In genomic region chr4:83124079-83124780, GRCh38 we compare ENCODE assay signal across 11 cellular contexts. TPM values are rescaled to one million over a fixed set of nuclear protein-coding genes. Genes with fewer than 3 reads are reported as not detected.
DNase-seq lines count a peak whose midpoint lies in the region; ATAC-seq and TF ChIP-seq lines count a peak whose summit lies in the region.
"Had no signal": no experiment of that assay in that cellular context is flagged by ENCODE, and none has a peak within 500 bp of the region (broad histone marks: within the 10 kb centered on the region; RNA-seq: fewer than 3 reads in every experiment).

No MANE protein-coding gene starts in this region.

- peak; percentile 35 to 51 for DNase-seq in SJSA1 (ENCODE audit: low read depth in 1 of 2, low spot score in 2 of 2)
- no peak for DNase-seq in natural killer cell
- no peak for DNase-seq in T1000 (lab: John Stamatoyannopoulos, UW)
- DNase-seq in AG08395 (ENCODE audit: low spot score), result no peak
- DNase-seq in PC-9, result no peak
- DNase-seq: effector memory CD4-positive, alpha-beta T cell; islet precursor cell; NCI-H226 had no signal

- H3K4me3 Mint-ChIP-seq in natural killer cell, result peak overlapping the region; percentile 66

- H3K27ac ChIP-seq in SJSA1 (no peak overlapping the region), PC-9 (no peak overlapping the region)

- no TSS peak for BruUV-seq in PC-9 (replicated peaks; lab: Mats Ljungman, UMichigan)

- ATAC-seq in GM18868 (IDR thresholded peaks at IDR 0.05; ENCODE audit: unreplicated experiment) (peak; percentile 79), HG02981 (IDR thresholded peaks at IDR 0.05; ENCODE audit: unreplicated experiment) (peak; percentile 74), natural killer cell (peak in 1 of 3 donors; percentile 68), HG03025 (IDR thresholded peaks at IDR 0.05; ENCODE audit: low FRiP score, unreplicated experiment) (no peak)

- no peaks in the 10 kb centered on the region for H3K27me3 Mint-ChIP-seq in natural killer cell (ENCODE audit: low read depth in 2 of 2)

- H3K4me2 ChIP-seq in PC-9, result no peak overlapping the region

- H4K20me1 ChIP-seq in PC-9 (ENCODE audit: insufficient read depth), result no peaks in the 10 kb centered on the region

- H3K4me1 Mint-ChIP-seq in natural killer cell, result peaks cover 31 to 38% of the 10 kb centered on the region in 2 donors

- H3K27me3 ChIP-seq in SJSA1 (replicated peaks) (no peaks in the 10 kb centered on the region), PC-9 (ENCODE audit: insufficient read depth, low read depth) (no peaks in the 10 kb centered on the region)

- TF ChIP-seq CTCF in natural killer cell (IDR thresholded peaks at IDR 0.05) (no peak), PC-9 (conservative IDR thresholded peaks at IDR 0.05) (no peak)

- H3K4me1 ChIP-seq in SJSA1 (replicated peaks), result peaks cover 13% of the 10 kb centered on the region
- peaks cover 6% of the 10 kb centered on the region for H3K4me1 ChIP-seq in PC-9 (replicated peaks; ENCODE audit: insufficient read depth)

- no peak overlapping the region for H3K4me3 ChIP-seq in SJSA1
- no peak overlapping the region for H3K4me3 ChIP-seq in PC-9

- no peak overlapping the region for H2AFZ ChIP-seq in PC-9

- intact Hi-C loops in natural killer cell (cut with micrococcal nuclease), result no loop called here
- intact Hi-C loops in PC-9 (cut with micrococcal nuclease; ENCODE audit: unreplicated experiment), result no loop called here

- peak overlapping the region; percentile 64 to 86 for H3K27ac Mint-ChIP-seq in natural killer cell

- CTCF ChIA-PET in PC-9 (lab: Charles Lee), result no interaction called here

- H3K36me3 Mint-ChIP-seq in natural killer cell, result no peaks in the 10 kb centered on the region

- no peaks in the 10 kb centered on the region for H3K9me2 ChIP-seq in PC-9 (ENCODE audit: insufficient read depth)

- H3K79me2 ChIP-seq in PC-9 (ENCODE audit: low read depth), result no peaks in the 10 kb centered on the region

- no peaks in the 10 kb centered on the region for H3K36me3 ChIP-seq in SJSA1
- no peaks in the 10 kb centered on the region for H3K36me3 ChIP-seq in PC-9 (ENCODE audit: low read depth)

- H3K9me3 Mint-ChIP-seq in natural killer cell, result no peaks in the 10 kb centered on the region

- POLR2A ChIA-PET in PC-9 (lab: Charles Lee; ENCODE audit: unreplicated experiment), result interaction anchor here (0.7 kb wide), 1 partner anchor 1674 kb away, joined by 8 read pairs; no protein-coding TSS in a partner anchor

- peaks cover 9% of the 10 kb centered on the region for H3F3A ChIP-seq in PC-9 (ENCODE audit: insufficient read depth, low read depth)

- peaks cover 9% of the 10 kb centered on the region; the same call in 1 of the 2 replicates for H3K9me3 ChIP-seq in SJSA1 (replicated peaks)
- H3K9me3 ChIP-seq in PC-9 (ENCODE audit: insufficient read depth, low read depth), result no peaks in the 10 kb centered on the region

RNA-seq across cellular contexts. Expression of gene PLAC8, which starts 9.7 kb away (rescaled TPM):
- 123 and 141 TPM in 2 replicates for total RNA-seq in SJSA1 (2014; rRNA removed; shearing (Covaris generic))
- total RNA-seq in natural killer cell, result 100 to 1,000 TPM; 684 to 889 (median 821) TPM
- 39.0 and 52.7 TPM in 2 replicates for total RNA-seq in PC-9 (2021)

Comparison
In these comparisons a context has a peak if more than half of its experiments do, and no peak if none do; other contexts are left out.
1. DNase-seq: peak in SJSA1 (2 of 2); none in natural killer cell (single experiment), T1000 (single experiment), AG08395 (single experiment) and PC-9 (0 of 2).